9 cellular contexts compared by ENCODE assay signal in genomic region chr10:6473430-6473829, GRCh38.
A peak's percentile ranks its signal among the peaks of the same experiment; 100 is the strongest.
DNase-seq lines count a peak whose midpoint lies in the region; ATAC-seq lines count a peak whose summit lies in the region.
"Had no signal": no experiment of that assay in that cellular context is flagged by ENCODE, and none has a peak within 500 bp of the region (broad histone marks: within the 10 kb centered on the region; RNA-seq: fewer than 3 reads in every experiment).

No MANE protein-coding gene starts in this region.

- H3K9ac ChIP-seq in GM23248, result no peak overlapping the region

- no peak overlapping the region for H3K4me3 ChIP-seq in GM23248

- no peak overlapping the region for H3K27ac ChIP-seq in GM23248
- H3K27ac ChIP-seq: VCaP had no signal

- no peaks in the 10 kb centered on the region for H4K20me1 ChIP-seq in GM23248 (ENCODE audit: insufficient read depth)

- DNase-seq in AML-193 (lab: John Stamatoyannopoulos, UW), result peak; percentile 80 to 84
- no peak for DNase-seq in GM23248
- peak in 4 of 5 donors; percentile 34 to 87 (median 51) for DNase-seq in T-helper 1 cell
- peak; percentile 84 for DNase-seq in central memory CD4-positive, alpha-beta T cell
- DNase-seq in iPS-NIHi11 (ENCODE audit: low spot score), result no peak
- DNase-seq in cerebellar cortex (ENCODE audit: low spot score), result no peak

- H3K9me2 ChIP-seq in GM23248 (ENCODE audit: insufficient read depth), result no peaks in the 10 kb centered on the region

- no peaks in the 10 kb centered on the region for H3F3A ChIP-seq in GM23248 (ENCODE audit: insufficient read depth)

- no peaks in the 10 kb centered on the region for H3K36me3 ChIP-seq in GM23248 (ENCODE audit: low read depth)

- H3K4me2 ChIP-seq in GM23248 (ENCODE audit: unreplicated experiment), result no peak overlapping the region

- no peaks in the 10 kb centered on the region for H3K9me3 ChIP-seq in GM23248 (ENCODE audit: low read depth)

- H2AFZ ChIP-seq in GM23248, result peak overlapping the region; percentile 88; the same call in 1 of the 2 replicates

- H3K27me3 ChIP-seq in GM23248 (replicated peaks; ENCODE audit: insufficient read depth), result 0 out of 2 replicates have a peak, but pooled peaks cover 5% of the 10 kb centered on the region

- H3K4me1 ChIP-seq in GM23248 (ENCODE audit: insufficient read depth), result no peaks in the 10 kb centered on the region

- no peak for ATAC-seq in GM21528 (IDR thresholded peaks at IDR 0.05; ENCODE audit: low FRiP score, unreplicated experiment)
- no peak for ATAC-seq in HG02623 (IDR thresholded peaks at IDR 0.05; ENCODE audit: unreplicated experiment)

- H3K79me2 ChIP-seq in GM23248 (ENCODE audit: insufficient read depth), result no peaks in the 10 kb centered on the region

- WGBS in GM23248 (ENCODE audit: low coverage in 1 of 2, low lambda C conversion rate in 2 of 2, missing lambda C conversion rate in 2 of 2), 2 experiments, result 62% methylated on average over 7 of the region's 7 CpGs

- in situ Hi-C loops in GM23248 (cut with MboI), result no loop called here

Comparison
In these comparisons a context has a peak if more than half of its experiments do, and no peak if none do; other contexts are left out.
1. DNase-seq: peak in AML-193 (2 of 2), T-helper 1 cell (4 of 5) and central memory CD4-positive, alpha-beta T cell (single experiment); none in GM23248 (single experiment), iPS-NIHi11 (single experiment) and cerebellar cortex (single experiment).